Comparison of ENCODE assay signal across 1 cellular context in genomic region chr2:240917684-240918257, GRCh38.
TF ChIP-seq lines count a peak whose summit lies in the region.

No MANE protein-coding gene starts in this region.

TF ChIP-seq in H1, 55 proteins besides CTCF, POLR2A, EP300 and RAD21:
- TF ChIP-seq SP4 (IDR thresholded peaks at IDR 0.05; ENCODE audit: low read length) (no peak), RFX5 (IDR thresholded peaks at IDR 0.05; ENCODE audit: borderline replicate concordance, low read depth, low read length) (no peak), TAF1 (IDR thresholded peaks at IDR 0.05; ENCODE audit: low read depth, low read length) (no peak), SP2 (IDR thresholded peaks at IDR 0.05; ENCODE audit: low read length) (no peak), FOSL1 (IDR thresholded peaks at IDR 0.05; ENCODE audit: insufficient read depth, low read depth, low read length) (no peak), PHF8 (conservative IDR thresholded peaks at IDR 0.05; ENCODE audit: low read depth, low read length) (no peak)
TF ChIP-seq in H1: peak in this region for 0.
